In the genomic region with DNA sequence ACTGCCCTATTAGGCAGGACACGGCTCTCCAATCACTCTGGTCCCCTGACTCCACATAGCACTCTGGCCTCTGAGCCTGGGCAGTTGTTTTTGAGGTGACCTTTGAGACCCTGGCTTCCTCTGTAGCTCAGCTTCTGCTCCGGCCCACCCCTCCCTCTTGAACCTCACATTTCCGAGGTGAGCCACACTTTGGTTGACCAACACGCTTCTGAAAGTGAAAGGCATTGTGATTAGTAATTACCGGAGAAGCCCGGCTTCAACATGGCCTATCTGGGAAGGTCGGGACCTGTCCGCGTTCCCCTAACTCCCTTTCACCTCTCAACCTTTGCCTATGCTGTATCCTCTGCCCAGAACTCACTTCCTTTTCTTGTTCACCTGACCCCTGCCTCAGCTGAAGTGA, we compare ENCODE assay signal across 10 cellular contexts. TPM values are rescaled to one million over a fixed set of nuclear protein-coding genes. Genes with fewer than 3 reads are reported as not detected.
A peak's percentile ranks its signal among the peaks of the same experiment; 100 is the strongest.
DNase-seq lines count a peak whose midpoint lies in the region; ATAC-seq and TF ChIP-seq lines count a peak whose summit lies in the region.
"Had no signal": no experiment of that assay in that cellular context is flagged by ENCODE, and none has a peak within 500 bp of the region (broad histone marks: within the 10 kb centered on the region; RNA-seq: fewer than 3 reads in every experiment).

No MANE protein-coding gene starts in this region.

- H3K36me3 Mint-ChIP-seq in IgD-negative memory B cell, result no peaks in the 10 kb centered on the region

- no peak for TF ChIP-seq EP300 in suprapubic skin (IDR thresholded peaks at IDR 0.05)

- WGBS in suprapubic skin, result 73% methylated on average over 9 of the region's 9 CpGs

- peak; percentile 49 for DNase-seq in activated effector memory CD4-positive, alpha-beta T cell treated with anti-CD3 and anti-CD28 coated beads, Interleukin-2, amount 50 U/mL, for 16 hours
- DNase-seq in activated effector memory CD4-positive, alpha-beta T cell treated with Interleukin-2 at 50 U/mL for 16 hours, result no peak
- DNase-seq in suprapubic skin (ENCODE audit: low spot score in 2 of 2) (peak; percentile 15 to 61), NCI-H748 (lab: John Stamatoyannopoulos, UW; ENCODE audit: unreplicated experiment) (no peak), HT-29 (ENCODE audit: low spot score) (no peak)
- no peak for DNase-seq in activated naive CD4-positive, alpha-beta T cell (lab: John Stamatoyannopoulos, UW)
- DNase-seq: NCI-H510A had no signal

- H3K27ac ChIP-seq in suprapubic skin, result no peak overlapping the region

- H3K27me3 ChIP-seq in suprapubic skin, result no peaks in the 10 kb centered on the region

- TF ChIP-seq POLR2A in suprapubic skin (IDR thresholded peaks at IDR 0.05), result no peak

- H3K4me3 Mint-ChIP-seq in IgD-negative memory B cell, result peak overlapping the region in 3 of 4 donors; percentile 64 to 90 (median 69)

- H3K4me1 ChIP-seq in suprapubic skin, result no peaks in the 10 kb centered on the region

- H3K36me3 ChIP-seq in suprapubic skin, result no peaks in the 10 kb centered on the region

- peaks cover 3% of the 10 kb centered on the region for H3K27me3 Mint-ChIP-seq in IgD-negative memory B cell

- no peak for TF ChIP-seq CTCF in suprapubic skin (IDR thresholded peaks at IDR 0.05)

- H3K9me3 Mint-ChIP-seq in IgD-negative memory B cell, result no peaks in the 10 kb centered on the region

- peaks cover 23 to 35% (median 32%) of the 10 kb centered on the region in 3 donors for H3K4me1 Mint-ChIP-seq in IgD-negative memory B cell

- no peak overlapping the region for H3K4me3 ChIP-seq in suprapubic skin

- peak overlapping the region in 1 of 3 donors; percentile 31 for H3K27ac Mint-ChIP-seq in IgD-negative memory B cell

- H3K9me3 ChIP-seq in suprapubic skin, result no peaks in the 10 kb centered on the region

- peak; percentile 91 for ATAC-seq in HG02610 (IDR thresholded peaks at IDR 0.05; ENCODE audit: unreplicated experiment)

RNA-seq across cellular contexts. Expression of gene ITGAX, which starts 10.3 kb away (rescaled TPM):
- 6.2 TPM for polyA plus RNA-seq in IgD-negative memory B cell
- 1 to 10 TPM in 3 of 4 donors, not detected in 1; 1.1 to 2.0 (median 1.2) TPM for total RNA-seq in suprapubic skin
- total RNA-seq in HT-29 (2014; rRNA removed; shearing (Covaris generic)), result 0.15 and 0.26 TPM in 2 replicates

RNA-seq across cellular contexts. Expression of gene ITGAD, which starts 48.4 kb away (rescaled TPM):
- polyA plus RNA-seq in IgD-negative memory B cell, result not detected
- not detected for total RNA-seq in suprapubic skin
- total RNA-seq in HT-29 (2014; rRNA removed; shearing (Covaris generic)), result not detected in 2 replicates
- total RNA-seq: lower leg skin had no signal

Comparison
In these comparisons a context has a peak if more than half of its experiments do, and no peak if none do; other contexts are left out.
1. DNase-seq: peak in activated effector memory CD4-positive, alpha-beta T cell treated with anti-CD3 and anti-CD28 coated beads, Interleukin-2, amount 50 U/mL, for 16 hours (single experiment) and suprapubic skin (2 of 2); none in activated effector memory CD4-positive, alpha-beta T cell treated with Interleukin-2 at 50 U/mL for 16 hours (single experiment), NCI-H748 (single experiment), activated naive CD4-positive, alpha-beta T cell (0 of 4) and HT-29 (single experiment).